21 cellular contexts compared by ENCODE assay signal in genomic region chr3:13317596-13318320, GRCh38.
DNase-seq lines count a peak whose midpoint lies in the region; ATAC-seq and TF ChIP-seq lines count a peak whose summit lies in the region.
"Had no signal": no experiment of that assay in that cellular context is flagged by ENCODE, and none has a peak within 500 bp of the region (broad histone marks: within the 10 kb centered on the region; RNA-seq: fewer than 3 reads in every experiment).

No MANE protein-coding gene starts in this region.

- intact Hi-C loops in CD4-positive, alpha-beta T cell (cut with DNase I, micrococcal nuclease): no loop called here
- intact Hi-C loops in activated T-helper 2 cell treated with anti-CD3 and anti-CD28 coated beads, Interferon-gamma antibody, Interleukin-2, Interleukin-4, amounts not matched to agents 10 μg/mL and 5 μg/mL and 100 μg/mL, durations not matched to agents 14 hours and 24 hours and 36 hours (cut with micrococcal nuclease): no loop called here

- no peaks in the 10 kb centered on the region for H3K27me3 ChIP-seq in CD4-positive, alpha-beta T cell (ENCODE audit: control insufficient read depth, insufficient read depth, low read length)
- H3K27me3 ChIP-seq: brain microvascular endothelial cell, heart left ventricle, right lobe of liver had no signal

- no peaks in the 10 kb centered on the region for H3K4me1 Mint-ChIP-seq in CD4-positive, alpha-beta T cell (ENCODE audit: low read depth)
- no peaks in the 10 kb centered on the region for H3K4me1 Mint-ChIP-seq in activated T-helper 2 cell treated with anti-CD3 and anti-CD28 coated beads, Interferon-gamma antibody, Interleukin-2, Interleukin-4, amounts not matched to agents 10 μg/mL and 5 μg/mL and 100 μg/mL, durations not matched to agents 14 hours and 24 hours and 36 hours (ENCODE audit: low read depth)
- H3K4me1 Mint-ChIP-seq in naive B cell: peaks cover 0 to 4% (median 0%) of the 10 kb centered on the region in 3 donors
- H3K4me1 Mint-ChIP-seq: activated B cell treated with CpG ODN at 0.5 μM for 24 hours had no signal

- no peak overlapping the region for H3K27ac ChIP-seq in CD4-positive, alpha-beta T cell (ENCODE audit: low read depth, low read length)
- H3K27ac ChIP-seq: brain microvascular endothelial cell, heart left ventricle, parathyroid adenoma, right lobe of liver had no signal

- H3K9me3 ChIP-seq in CD4-positive, alpha-beta T cell (ENCODE audit: control insufficient read depth, low read length): no peaks in the 10 kb centered on the region
- H3K9me3 ChIP-seq: heart left ventricle, right lobe of liver had no signal

- POLR2A ChIA-PET in CD4-positive, alpha-beta T cell (lab: Charles Lee): no interaction called here

- no peak for ATAC-seq in CD4-positive, alpha-beta T cell (ENCODE audit: poor library complexity)
- ATAC-seq in naive B cell (ENCODE audit: low read depth in 2 of 2) (no peak), GM18498 (IDR thresholded peaks at IDR 0.05; ENCODE audit: unreplicated experiment) (no peak)
- ATAC-seq: heart left ventricle, HepG2, right lobe of liver, SK-N-SH treated with all-trans-retinoic acid at 6 μM for 48 hours had no signal

- peaks cover 88% of the 10 kb centered on the region for H3K36me3 Mint-ChIP-seq in CD4-positive, alpha-beta T cell (ENCODE audit: low read depth)
- H3K36me3 Mint-ChIP-seq in activated T-helper 2 cell treated with anti-CD3 and anti-CD28 coated beads, Interferon-gamma antibody, Interleukin-2, Interleukin-4, amounts not matched to agents 10 μg/mL and 5 μg/mL and 100 μg/mL, durations not matched to agents 14 hours and 24 hours and 36 hours (ENCODE audit: low read depth): peaks cover 71% of the 10 kb centered on the region
- H3K36me3 Mint-ChIP-seq in naive B cell: peaks cover 7 to 12% of the 10 kb centered on the region in 2 donors
- H3K36me3 Mint-ChIP-seq: type B pancreatic cell had no signal

- CTCF ChIA-PET in CD4-positive, alpha-beta T cell (lab: Charles Lee): no interaction called here

- H3K9me3 Mint-ChIP-seq in CD4-positive, alpha-beta T cell: no peaks in the 10 kb centered on the region
- H3K9me3 Mint-ChIP-seq in activated T-helper 2 cell treated with anti-CD3 and anti-CD28 coated beads, Interferon-gamma antibody, Interleukin-2, Interleukin-4, amounts not matched to agents 10 μg/mL and 5 μg/mL and 100 μg/mL, durations not matched to agents 14 hours and 24 hours and 36 hours: no peaks in the 10 kb centered on the region
- no peaks in the 10 kb centered on the region for H3K9me3 Mint-ChIP-seq in naive B cell
- H3K9me3 Mint-ChIP-seq: activated B cell treated with CpG ODN at 0.5 μM for 24 hours, type B pancreatic cell had no signal

- DNase-seq in Ammon's horn (ENCODE audit: low spot score) (peak; percentile 50), naive B cell (no peak), SW480 (ENCODE audit: low spot score) (no peak), NCI-H1092 treated with DMSO at 0.1 percent for 48 hours (lab: John Stamatoyannopoulos, UW) (no peak)
- DNase-seq in CD4-positive, alpha-beta T cell: no peak
- DNase-seq in activated T-helper 2 cell treated with anti-CD3 and anti-CD28 coated beads, Interferon-gamma antibody, Interleukin-2, Interleukin-4, amounts not matched to agents 10 μg/mL and 5 μg/mL and 100 μg/mL, durations not matched to agents 14 hours and 24 hours and 36 hours (ENCODE audit: low spot score): no peak
- DNase-seq: activated B cell treated with CpG ODN at 0.5 μM for 24 hours; activated T-cell treated with anti-CD3 and anti-CD28 coated beads, Interleukin-2, amount 50 U/mL, for 48 hours; brain microvascular endothelial cell; effector CD8-positive, alpha-beta T cell; erythroblast; heart left ventricle; mesenchymal stem cell; NCI-H2029 treated with DMSO at 0.1 percent for 48 hours; NCI-H446; right lobe of liver had no signal

- no peak for TF ChIP-seq CTCF in CD4-positive, alpha-beta T cell (IDR thresholded peaks at IDR 0.05)

- H3K4me3 Mint-ChIP-seq in CD4-positive, alpha-beta T cell: no peak overlapping the region
- H3K4me3 Mint-ChIP-seq in activated T-helper 2 cell treated with anti-CD3 and anti-CD28 coated beads, Interferon-gamma antibody, Interleukin-2, Interleukin-4, amounts not matched to agents 10 μg/mL and 5 μg/mL and 100 μg/mL, durations not matched to agents 14 hours and 24 hours and 36 hours (ENCODE audit: low read depth): no peak overlapping the region
- H3K4me3 Mint-ChIP-seq in naive B cell: peak overlapping the region in 2 of 8 donors; percentile 47 to 50
- H3K4me3 Mint-ChIP-seq: activated B cell treated with CpG ODN at 0.5 μM for 24 hours, type B pancreatic cell had no signal

- peak overlapping the region; percentile 27 for H3K27ac Mint-ChIP-seq in CD4-positive, alpha-beta T cell
- peak overlapping the region; percentile 20 for H3K27ac Mint-ChIP-seq in activated T-helper 2 cell treated with anti-CD3 and anti-CD28 coated beads, Interferon-gamma antibody, Interleukin-2, Interleukin-4, amounts not matched to agents 10 μg/mL and 5 μg/mL and 100 μg/mL, durations not matched to agents 14 hours and 24 hours and 36 hours
- H3K27ac Mint-ChIP-seq in naive B cell: peak overlapping the region in 4 of 6 donors; percentile 56 to 72 (median 64)
- H3K27ac Mint-ChIP-seq: activated B cell treated with CpG ODN at 0.5 μM for 24 hours, type B pancreatic cell had no signal

- no peaks in the 10 kb centered on the region for H3K27me3 Mint-ChIP-seq in CD4-positive, alpha-beta T cell
- H3K27me3 Mint-ChIP-seq in activated T-helper 2 cell treated with anti-CD3 and anti-CD28 coated beads, Interferon-gamma antibody, Interleukin-2, Interleukin-4, amounts not matched to agents 10 μg/mL and 5 μg/mL and 100 μg/mL, durations not matched to agents 14 hours and 24 hours and 36 hours (ENCODE audit: low read depth): no peaks in the 10 kb centered on the region
- H3K27me3 Mint-ChIP-seq in naive B cell: no peaks in the 10 kb centered on the region
- H3K27me3 Mint-ChIP-seq: activated B cell treated with CpG ODN at 0.5 μM for 24 hours, type B pancreatic cell had no signal
